3 cellular contexts compared by ENCODE assay signal in genomic region chr10:116094356-116094755, GRCh38.
"Had no signal": no experiment of that assay in that cellular context is flagged by ENCODE, and none has a peak within 500 bp of the region (broad histone marks: within the 10 kb centered on the region; RNA-seq: fewer than 3 reads in every experiment).

No MANE protein-coding gene starts in this region.

- H3K4me3 ChIP-seq: GM12878 had no signal

- ATAC-seq: GM12878 had no signal

- DNase-seq: GDM1, GF-D8 had no signal
